In genomic region chr12:123094349-123095073, GRCh38 we compare ENCODE assay signal across 8 cellular contexts. TPM values are rescaled to one million over a fixed set of nuclear protein-coding genes. Genes with fewer than 3 reads are reported as not detected.
DNase-seq lines count a peak whose midpoint lies in the region; ATAC-seq, FAIRE-seq and TF ChIP-seq lines count a peak whose summit lies in the region.

No MANE protein-coding gene starts in this region.

- H3K36me3 ChIP-seq in rectal smooth muscle tissue (ENCODE audit: control insufficient read depth, insufficient read depth, low read length) = no peaks in the 10 kb centered on the region

- DNase-seq in EH (ENCODE audit: low read depth) (peak; percentile 94), SK-MEL-5 (ENCODE audit: low read depth, low spot score) (peak; percentile 86), foreskin fibroblast (peak; percentile 85 to 93), GM12892 (ENCODE audit: insufficient read length) (no peak), SHP77 treated with DMSO at 0.1 percent for 48 hours (lab: John Stamatoyannopoulos, UW) (no peak)

- peak overlapping the region; percentile 57 for H3K27ac ChIP-seq in rectal smooth muscle tissue (ENCODE audit: low read depth, low read length)

- TF ChIP-seq CTCF in foreskin fibroblast (IDR thresholded peaks at IDR 0.05; ENCODE audit: low read depth, low read length) = no peak

- in situ Hi-C loops in SK-MEL-5 (cut with HindIII; ENCODE audit: low pct_unique_long_range_greater_than_20kb, low sequenced_read_pairs) = no loop called here

- no peak for ATAC-seq in GM18520 (IDR thresholded peaks at IDR 0.05; ENCODE audit: unreplicated experiment)
- ATAC-seq in HG03025 (IDR thresholded peaks at IDR 0.05; ENCODE audit: low FRiP score, unreplicated experiment) = no peak

- no peak for FAIRE-seq in GM12892 (lab: Jason Lieb, UNC)

- no peak overlapping the region for H3K4me3 ChIP-seq in foreskin fibroblast (ENCODE audit: low read depth in 1 of 2, low read length in 2 of 2)
- peak overlapping the region; percentile 10 for H3K4me3 ChIP-seq in rectal smooth muscle tissue (ENCODE audit: low read length)

- no peaks in the 10 kb centered on the region for H3K27me3 ChIP-seq in rectal smooth muscle tissue (ENCODE audit: control insufficient read depth, insufficient read depth, low read length)

- no peak overlapping the region for H3K9ac ChIP-seq in rectal smooth muscle tissue (ENCODE audit: low read length)

- no peak for TF ChIP-seq POLR2A in GM12892 (IDR thresholded peaks at IDR 0.05; ENCODE audit: low read depth, low read length)

- H3K4me1 ChIP-seq in rectal smooth muscle tissue (ENCODE audit: control insufficient read depth, insufficient read depth, low read length) = peaks cover 30% of the 10 kb centered on the region

RNA-seq across cellular contexts. Expression of gene PITPNM2, which starts 56.4 kb away (rescaled TPM):
- total RNA-seq in SK-MEL-5 (2014; rRNA removed; shearing (Covaris generic)) = 1.2 and 1.7 TPM in 2 replicates
- polyA plus RNA-seq in SK-MEL-5 (2015; cell fraction: cytosol; rRNA removed) = 5.2 and 7.4 TPM in 2 replicates
- 12.3 and 16.0 TPM in 2 replicates for polyA plus RNA-seq in SK-MEL-5 (2015; cell fraction: nucleus; rRNA removed)
- polyA plus RNA-seq in GM12892 (2012; ENCODE audit: missing spikeins) = 0.53 TPM

Comparison
In these comparisons a context has a peak if more than half of its experiments do, and no peak if none do; other contexts are left out.
1. DNase-seq: peak in EH (single experiment), SK-MEL-5 (single experiment) and foreskin fibroblast (2 of 2); none in GM12892 (single experiment) and SHP77 treated with DMSO at 0.1 percent for 48 hours (single experiment).